Comparison of ENCODE assay signal across 21 cellular contexts in genomic region chr4:151233600-151233999, GRCh38. TPM values are rescaled to one million over a fixed set of nuclear protein-coding genes. Genes with fewer than 3 reads are reported as not detected.
A peak's percentile ranks its signal among the peaks of the same experiment; 100 is the strongest.
DNase-seq lines count a peak whose midpoint lies in the region; ATAC-seq and TF ChIP-seq lines count a peak whose summit lies in the region.
"Had no signal": no experiment of that assay in that cellular context is flagged by ENCODE, and none has a peak within 500 bp of the region (broad histone marks: within the 10 kb centered on the region; RNA-seq: fewer than 3 reads in every experiment).

No MANE protein-coding gene starts in this region.

- H3K4me3 Mint-ChIP-seq in mesothelial cell of epicardium = no peak overlapping the region
- H3K4me3 Mint-ChIP-seq: CD4-positive, alpha-beta memory T cell; HFFc6 had no signal

- TF ChIP-seq EP300 in esophagus muscularis mucosa (IDR thresholded peaks at IDR 0.05) = no peak

- CTCF ChIA-PET in GM10248 (lab: Yijun Ruan, JAX) = no interaction called here

- TF ChIP-seq CTCF in WERI-Rb-1 (IDR thresholded peaks at IDR 0.05; ENCODE audit: low read depth, low read length) (no peak), esophagus muscularis mucosa (IDR thresholded peaks at IDR 0.05) (no peak), mesothelial cell of epicardium (IDR thresholded peaks at IDR 0.05; ENCODE audit: unreplicated experiment) (no peak), GM10248 (IDR thresholded peaks at IDR 0.05; ENCODE audit: control extremely low read depth, extremely low read depth, low read depth, missing control alignments) (no peak), testis (IDR thresholded peaks at IDR 0.05) (no peak), GM13976 (IDR thresholded peaks at IDR 0.05; ENCODE audit: borderline replicate concordance, control extremely low read depth, extremely low read depth, insufficient read depth, missing control alignments) (no peak)

- H3K4me1 ChIP-seq in esophagus muscularis mucosa (peaks cover 11 to 32% (median 20%) of the 10 kb centered on the region in 4 donors), testis (peaks cover 14% of the 10 kb centered on the region)
- H3K4me1 ChIP-seq: HAP-1 had no signal

- H3K9me3 Mint-ChIP-seq in mesothelial cell of epicardium = peaks cover 6% of the 10 kb centered on the region

- intact Hi-C loops in esophagus muscularis mucosa (cut with DNase I) = no loop called here
- intact Hi-C loops in testis (cut with DNase I; ENCODE audit: low total_unique reads) = no loop called here

- H3K9me3 ChIP-seq in WERI-Rb-1 (ENCODE audit: severe bottlenecking) = no peaks in the 10 kb centered on the region
- no peaks in the 10 kb centered on the region for H3K9me3 ChIP-seq in esophagus muscularis mucosa
- H3K9me3 ChIP-seq in testis = no peaks in the 10 kb centered on the region
- H3K9me3 ChIP-seq: HAP-1 had no signal

- peak; percentile 62 for DNase-seq in NCI-H82 (lab: John Stamatoyannopoulos, UW)
- DNase-seq in WERI-Rb-1 = peak; percentile 55
- DNase-seq in esophagus muscularis mucosa (ENCODE audit: extremely low spot score) = peak; percentile 50
- DNase-seq in mesothelial cell of epicardium (ENCODE audit: low spot score in 2 of 2, unreplicated experiment in 2 of 2) = no peak
- DNase-seq in GM10248 (ENCODE audit: extremely low spot score) = no peak
- no peak for DNase-seq in testis
- DNase-seq in GM13976 (ENCODE audit: low spot score) = no peak
- DNase-seq: C1 segment of cervical spinal cord; Calu3; CD4-positive, alpha-beta memory T cell; COR-L47; DMS153; DND-41; GOT3; HFFc6 had no signal

- H3K36me3 ChIP-seq in WERI-Rb-1 (peaks cover 3% of the 10 kb centered on the region; the same call in 1 of the 2 replicates), esophagus muscularis mucosa (no peaks in the 10 kb centered on the region), testis (ENCODE audit: low read depth, missing control alignments) (no peaks in the 10 kb centered on the region)
- H3K36me3 ChIP-seq: HAP-1 had no signal

- peak overlapping the region; percentile 56 for H3K27ac ChIP-seq in WERI-Rb-1
- H3K27ac ChIP-seq in esophagus muscularis mucosa (replicated peaks in 1 of 4) = no peak overlapping the region
- no peak overlapping the region for H3K27ac ChIP-seq in testis

- in situ Hi-C loops in GM13976 (cut with MboI; ENCODE audit: low sequenced_read_pairs, unreplicated experiment) = no loop called here

- 95% methylated on average over 5 of the region's 5 CpGs for WGBS in esophagus muscularis mucosa
- WGBS in testis, 2 donors = 84 to 92% methylated on average over 5 of the region's 5 CpGs

- H3K4me1 Mint-ChIP-seq in mesothelial cell of epicardium = peaks cover 14% of the 10 kb centered on the region
- H3K4me1 Mint-ChIP-seq: CD4-positive, alpha-beta memory T cell had no signal

- no peak overlapping the region for H3K4me3 ChIP-seq in WERI-Rb-1 (ENCODE audit: low read depth, low read length)
- no peak overlapping the region for H3K4me3 ChIP-seq in esophagus muscularis mucosa
- H3K4me3 ChIP-seq in testis = no peak overlapping the region
- H3K4me3 ChIP-seq: GM12878, HAP-1 had no signal

- H3K27ac Mint-ChIP-seq in mesothelial cell of epicardium = peak overlapping the region; percentile 8
- H3K27ac Mint-ChIP-seq: CD4-positive, alpha-beta memory T cell; HFFc6 had no signal

- POLR2A ChIA-PET in GM10248 (lab: Yijun Ruan, JAX) = no interaction called here

- ATAC-seq in HG02642 (IDR thresholded peaks at IDR 0.05; ENCODE audit: poor library complexity, unreplicated experiment) = no peak
- ATAC-seq: GM12878 had no signal

- TF ChIP-seq POLR2A in esophagus muscularis mucosa (IDR thresholded peaks at IDR 0.05; ENCODE audit: low read depth) = no peak
- no peak for TF ChIP-seq POLR2A in testis (IDR thresholded peaks at IDR 0.05)

- H3K27me3 ChIP-seq in WERI-Rb-1 (ENCODE audit: insufficient read depth, low read depth, severe bottlenecking) = no peaks in the 10 kb centered on the region
- no peaks in the 10 kb centered on the region for H3K27me3 ChIP-seq in esophagus muscularis mucosa
- H3K27me3 ChIP-seq in testis = no peaks in the 10 kb centered on the region

- H3K36me3 Mint-ChIP-seq in mesothelial cell of epicardium = peaks cover 6% of the 10 kb centered on the region
- H3K36me3 Mint-ChIP-seq: CD4-positive, alpha-beta memory T cell had no signal

- no peaks in the 10 kb centered on the region for H3K27me3 Mint-ChIP-seq in mesothelial cell of epicardium (ENCODE audit: low read depth)

RNA-seq across cellular contexts. Expression of gene PRSS48, which starts 43.4 kb away (rescaled TPM):
- total RNA-seq in esophagus muscularis mucosa = not detected
- total RNA-seq in mesothelial cell of epicardium = not detected in 3 replicates
- total RNA-seq in testis = under 1 TPM in 1 of 2 donors, not detected in 1; 0.71 TPM
- polyA plus RNA-seq in testis (ENCODE audit: insufficient read depth, low read depth, low replicate concordance) = 2.0 TPM
- total RNA-seq: A172; A673; Calu3; CD4-positive, alpha-beta memory T cell; GM12878; HFFc6 had no signal
- polyA plus RNA-seq: BJ; CD4-positive, alpha-beta memory T cell; GM12878 had no signal

Comparison
In these comparisons a context has a peak if more than half of its experiments do, and no peak if none do; other contexts are left out.
1. DNase-seq: peak in NCI-H82 (single experiment), WERI-Rb-1 (single experiment) and esophagus muscularis mucosa (single experiment); none in mesothelial cell of epicardium (0 of 2), GM10248 (single experiment), testis (single experiment) and GM13976 (single experiment).